Comparison of ENCODE assay signal across 14 cellular contexts in genomic region chr17:79126139-79126538, GRCh38. TPM values are rescaled to one million over a fixed set of nuclear protein-coding genes. Genes with fewer than 3 reads are reported as not detected.
A peak's percentile ranks its signal among the peaks of the same experiment; 100 is the strongest.
DNase-seq lines count a peak whose midpoint lies in the region; ATAC-seq and TF ChIP-seq lines count a peak whose summit lies in the region.
"Had no signal": no experiment of that assay in that cellular context is flagged by ENCODE, and none has a peak within 500 bp of the region (broad histone marks: within the 10 kb centered on the region; RNA-seq: fewer than 3 reads in every experiment).

No MANE protein-coding gene starts in this region.

- H3K9me3 Mint-ChIP-seq in type B pancreatic cell = no peaks in the 10 kb centered on the region
- H3K9me3 Mint-ChIP-seq: activated naive CD8-positive, alpha-beta T cell treated with anti-CD3 and anti-CD28 coated beads, Interleukin-2, amount 10 ng/mL, durations not matched to agents 7 days and 5 days; dendritic cell treated with granulocyte-macrophage colony-stimulating factor and Interleukin-4, amounts not matched to agents 40 ng/mL and 50 ng/mL, for 4 days had no signal

- no peaks in the 10 kb centered on the region for H3K4me1 ChIP-seq in heart left ventricle
- no peaks in the 10 kb centered on the region for H3K4me1 ChIP-seq in OCI-LY7 (ENCODE audit: insufficient read depth, low read length, poor library complexity, severe bottlenecking)
- H3K4me1 ChIP-seq in heart right ventricle = no peaks in the 10 kb centered on the region

- no peak overlapping the region for H3K4me3 Mint-ChIP-seq in type B pancreatic cell
- H3K4me3 Mint-ChIP-seq: activated CD8-positive, alpha-beta memory T cell treated with anti-CD3 and anti-CD28 coated beads, Interleukin-2, amount 10 ng/mL, durations not matched to agents 7 days and 5 days; activated naive CD8-positive, alpha-beta T cell treated with anti-CD3 and anti-CD28 coated beads, Interleukin-2, amount 10 ng/mL, durations not matched to agents 7 days and 5 days; dendritic cell treated with granulocyte-macrophage colony-stimulating factor and Interleukin-4, amounts not matched to agents 40 ng/mL and 50 ng/mL, for 4 days had no signal

- H3K9me2 ChIP-seq in OCI-LY7 (ENCODE audit: insufficient read depth, low read length) = no peaks in the 10 kb centered on the region

- H3K27me3 ChIP-seq in heart left ventricle (peaks cover 5 to 46% (median 16%) of the 10 kb centered on the region in 9 donors), heart right ventricle (peaks cover 0 to 82% (median 66%) of the 10 kb centered on the region in 7 donors)

- intact Hi-C loops in heart left ventricle (cut with DNase I) = no loop called here
- intact Hi-C loops in cardiac septum (cut with DNase I) = no loop called here
- intact Hi-C loops in OCI-LY7 (cut with micrococcal nuclease; ENCODE audit: unreplicated experiment) = loop anchor here (2.0 kb wide), 1 partner anchor 39 kb away; no protein-coding TSS in a partner anchor
- intact Hi-C loops in heart right ventricle (cut with DNase I) = no loop called here

- peak in 2 of 4 donors; percentile 20 to 46 for ATAC-seq in heart left ventricle
- ATAC-seq in heart right ventricle = peak in 2 of 8 donors; percentile 41 to 55
- no peak for ATAC-seq in GM19395 (IDR thresholded peaks at IDR 0.05; ENCODE audit: unreplicated experiment)
- ATAC-seq: activated CD8-positive, alpha-beta memory T cell treated with anti-CD3 and anti-CD28 coated beads, Interleukin-2, amount 10 ng/mL, durations not matched to agents 7 days and 5 days had no signal

- no TSS peak for BruUV-seq in OCI-LY7 (replicated peaks; lab: Mats Ljungman, UMichigan)

- no peaks in the 10 kb centered on the region for H3K79me2 ChIP-seq in OCI-LY7 (ENCODE audit: insufficient read depth, low read depth, low read length)

- POLR2A ChIA-PET in OCI-LY7 (lab: Charles Lee) = no interaction called here

- H3K27me3 Mint-ChIP-seq in type B pancreatic cell = peaks cover 26% of the 10 kb centered on the region
- H3K27me3 Mint-ChIP-seq: activated CD8-positive, alpha-beta memory T cell treated with anti-CD3 and anti-CD28 coated beads, Interleukin-2, amount 10 ng/mL, durations not matched to agents 7 days and 5 days had no signal

- H3K4me1 Mint-ChIP-seq in type B pancreatic cell (ENCODE audit: unreplicated experiment) = no peaks in the 10 kb centered on the region
- H3K4me1 Mint-ChIP-seq: activated CD8-positive, alpha-beta memory T cell treated with anti-CD3 and anti-CD28 coated beads, Interleukin-2, amount 10 ng/mL, durations not matched to agents 7 days and 5 days; activated naive CD8-positive, alpha-beta T cell treated with anti-CD3 and anti-CD28 coated beads, Interleukin-2, amount 10 ng/mL, durations not matched to agents 7 days and 5 days; CD14-positive monocyte had no signal

- H3K27ac ChIP-seq in heart left ventricle = no peak overlapping the region
- H3K27ac ChIP-seq in OCI-LY7 (ENCODE audit: low read depth, low read length, poor library complexity, severe bottlenecking) = no peak overlapping the region
- no peak overlapping the region for H3K27ac ChIP-seq in heart right ventricle

- TF ChIP-seq POLR2A in heart left ventricle (IDR thresholded peaks at IDR 0.05) = no peak

- no peaks in the 10 kb centered on the region for H3K36me3 ChIP-seq in heart left ventricle
- H3K36me3 ChIP-seq in OCI-LY7 (ENCODE audit: insufficient read depth, low read length) = no peaks in the 10 kb centered on the region
- H3K36me3 ChIP-seq in heart right ventricle = no peaks in the 10 kb centered on the region

- no peaks in the 10 kb centered on the region for H4K20me1 ChIP-seq in OCI-LY7 (ENCODE audit: insufficient read depth, low read length)

- DNase-seq in heart left ventricle (peak in 1 of 5 donors; percentile 42), cardiac septum (ENCODE audit: low spot score) (no peak), OCI-LY7 (ENCODE audit: low spot score) (peak; percentile 11), heart right ventricle (no peak), type B pancreatic cell (ENCODE audit: extremely low spot score, unreplicated experiment) (no peak), CD1c-positive myeloid dendritic cell (ENCODE audit: extremely low spot score) (no peak)
- no peak for DNase-seq in activated T-cell treated with anti-CD3 and anti-CD28 coated beads, Interleukin-2, amount 50 U/mL, for 48 hours
- DNase-seq: activated CD8-positive, alpha-beta memory T cell treated with anti-CD3 and anti-CD28 coated beads, Interleukin-2, amount 10 ng/mL, durations not matched to agents 7 days and 5 days; activated naive CD8-positive, alpha-beta T cell treated with anti-CD3 and anti-CD28 coated beads, Interleukin-2, amount 10 ng/mL, durations not matched to agents 7 days and 5 days; foreskin melanocyte; T1000 had no signal

- WGBS in heart left ventricle, 4 donors = 20 to 39% (median 25%) methylated on average over 10 to 12 of the region's 12 CpGs
- 20 to 29% methylated on average over 12 of the region's 12 CpGs for WGBS in heart right ventricle, 2 donors

- CTCF ChIA-PET in OCI-LY7 (lab: Charles Lee; ENCODE audit: unreplicated experiment) = no interaction called here

- H3K4me2 ChIP-seq in OCI-LY7 (ENCODE audit: low read length) = no peak overlapping the region

- H3K9me3 ChIP-seq in heart left ventricle = no peaks in the 10 kb centered on the region
- H3K9me3 ChIP-seq in OCI-LY7 (ENCODE audit: low read length) = no peaks in the 10 kb centered on the region
- H3K9me3 ChIP-seq in heart right ventricle = no peaks in the 10 kb centered on the region

- no peaks in the 10 kb centered on the region for H3K36me3 Mint-ChIP-seq in type B pancreatic cell
- H3K36me3 Mint-ChIP-seq: activated CD8-positive, alpha-beta memory T cell treated with anti-CD3 and anti-CD28 coated beads, Interleukin-2, amount 10 ng/mL, durations not matched to agents 7 days and 5 days; activated naive CD8-positive, alpha-beta T cell treated with anti-CD3 and anti-CD28 coated beads, Interleukin-2, amount 10 ng/mL, durations not matched to agents 7 days and 5 days; CD14-positive monocyte had no signal

- H3K27ac Mint-ChIP-seq in type B pancreatic cell = no peak overlapping the region
- H3K27ac Mint-ChIP-seq: activated CD8-positive, alpha-beta memory T cell treated with anti-CD3 and anti-CD28 coated beads, Interleukin-2, amount 10 ng/mL, durations not matched to agents 7 days and 5 days; activated naive CD8-positive, alpha-beta T cell treated with anti-CD3 and anti-CD28 coated beads, Interleukin-2, amount 10 ng/mL, durations not matched to agents 7 days and 5 days; CD14-positive monocyte; dendritic cell treated with granulocyte-macrophage colony-stimulating factor and Interleukin-4, amounts not matched to agents 40 ng/mL and 50 ng/mL, for 4 days had no signal

- H3K4me3 ChIP-seq in heart left ventricle = no peak overlapping the region
- no peak overlapping the region for H3K4me3 ChIP-seq in OCI-LY7 (ENCODE audit: low read depth, low read length, poor library complexity, severe bottlenecking)
- H3K4me3 ChIP-seq in heart right ventricle = no peak overlapping the region

- TF ChIP-seq CTCF in heart left ventricle (IDR thresholded peaks at IDR 0.05) (peak in 7 of 12 donors; percentile 6 to 31 (median 14)), OCI-LY7 (conservative IDR thresholded peaks at IDR 0.05; ENCODE audit: low read length) (peak; percentile 48), heart right ventricle (IDR thresholded peaks at IDR 0.05) (peak in 6 of 9 donors; percentile 10 to 28 (median 20)), type B pancreatic cell (conservative IDR thresholded peaks at IDR 0.05) (peak; percentile 17)

- no peak overlapping the region for H2AFZ ChIP-seq in OCI-LY7 (ENCODE audit: low read length)

RNA-seq across cellular contexts. Expression of gene ENGASE, which starts 51.5 kb away (rescaled TPM):
- total RNA-seq in heart left ventricle (10 to 100 TPM in 8 of 9 donors, 1 to 10 TPM in 1; 6.2 to 42.0 (median 25.5) TPM), cardiac septum (39.4 TPM), OCI-LY7 (2022) (31.4 and 35.1 TPM in 2 replicates), heart right ventricle (10 to 100 TPM; 20.1 to 45.5 (median 26.6) TPM), type B pancreatic cell (ENCODE audit: low replicate concordance) (45.0 and 72.6 TPM in 2 replicates)
- polyA plus RNA-seq in heart left ventricle (10 to 100 TPM in 1 of 2 donors, 1 to 10 TPM in 1; 9.9 to 21.9 TPM), heart right ventricle (10 to 100 TPM in 1 of 2 donors, 1 to 10 TPM in 1; 9.7 to 54.1 TPM)
- 8.4 and 13.9 TPM in 2 replicates for total RNA-seq in OCI-LY7 (2014; rRNA removed; shearing (Covaris generic))
